10 cellular contexts compared by ENCODE assay signal in the genomic region with DNA sequence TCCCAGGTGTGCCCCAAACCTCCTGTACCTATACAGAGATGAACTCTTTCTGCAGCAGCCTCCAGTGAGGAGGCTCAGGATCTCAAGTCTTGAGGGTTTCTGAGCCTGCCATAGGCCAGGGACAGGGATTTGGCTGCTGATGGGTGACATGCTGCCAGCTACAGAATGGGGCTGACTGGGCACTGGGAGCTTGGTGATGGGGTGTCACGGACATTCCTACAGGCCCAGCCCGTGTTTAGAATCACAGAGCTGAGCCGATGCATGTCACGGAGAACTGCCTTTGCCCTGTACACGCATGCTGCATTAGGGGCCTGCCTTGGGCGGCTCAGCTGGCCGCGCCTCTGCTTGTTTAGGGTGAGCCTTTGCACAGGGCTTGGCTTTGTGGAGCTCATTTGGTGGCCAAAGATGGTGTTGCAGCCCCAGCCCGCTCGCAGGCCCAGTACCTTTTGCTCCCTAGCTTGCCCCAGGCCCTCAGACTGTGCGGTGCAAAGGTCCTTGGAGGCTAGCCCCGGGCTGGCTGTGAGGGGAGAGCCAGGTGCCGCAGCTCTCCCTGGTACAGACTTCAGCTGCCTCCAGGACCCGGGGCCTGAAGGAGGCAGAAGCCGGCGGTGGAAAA.
A peak's percentile ranks its signal among the peaks of the same experiment; 100 is the strongest.
DNase-seq lines count a peak whose midpoint lies in the region; ATAC-seq and TF ChIP-seq lines count a peak whose summit lies in the region.
"Had no signal": no experiment of that assay in that cellular context is flagged by ENCODE, and none has a peak within 500 bp of the region (broad histone marks: within the 10 kb centered on the region; RNA-seq: fewer than 3 reads in every experiment).

No MANE protein-coding gene starts in this region.

- H3K9me3 ChIP-seq in hepatocyte (ENCODE audit: low read depth) (no peaks in the 10 kb centered on the region), sigmoid colon (no peaks in the 10 kb centered on the region)
- H3K9me3 ChIP-seq: tibial artery had no signal

- no peak overlapping the region for H2AFZ ChIP-seq in hepatocyte

- no peak for TF ChIP-seq POLR2A in sigmoid colon (IDR thresholded peaks at IDR 0.05)

- WGBS in hepatocyte (ENCODE audit: low lambda C conversion rate, missing lambda C conversion rate): 32% methylated on average over 16 of the region's 16 CpGs
- WGBS in sigmoid colon, 2 donors: 49 to 51% methylated on average over 16 of the region's 16 CpGs

- H3K27me3 ChIP-seq in H7 (ENCODE audit: control insufficient read depth, insufficient read depth, low read length) (peaks cover 2% of the 10 kb centered on the region; the same call in 1 of the 2 replicates), hepatocyte (no peaks in the 10 kb centered on the region), sigmoid colon (no peaks in the 10 kb centered on the region)
- H3K27me3 ChIP-seq: tibial artery had no signal

- H3K4me1 ChIP-seq in hepatocyte (ENCODE audit: insufficient read depth) (peaks cover 17% of the 10 kb centered on the region), sigmoid colon (peaks cover 0 to 64% (median 49%) of the 10 kb centered on the region in 4 donors)

- peaks cover 36% of the 10 kb centered on the region for H3K79me2 ChIP-seq in hepatocyte

- no peaks in the 10 kb centered on the region for H3K9me2 ChIP-seq in hepatocyte (replicated peaks; ENCODE audit: insufficient read depth)

- intact Hi-C loops in sigmoid colon (cut with DNase I): no loop called here

- H4K20me1 ChIP-seq in hepatocyte (ENCODE audit: insufficient read depth, poor library complexity, severe bottlenecking): peaks cover 33% of the 10 kb centered on the region

- ATAC-seq in HG03460 (IDR thresholded peaks at IDR 0.05; ENCODE audit: unreplicated experiment) (no peak), GM21515 (IDR thresholded peaks at IDR 0.05; ENCODE audit: unreplicated experiment) (no peak)

- DNase-seq in H7: no peak
- peak; percentile 62 for DNase-seq in hepatocyte (ENCODE audit: low spot score)
- no peak for DNase-seq in sigmoid colon
- DNase-seq in NCI-H774 (lab: John Stamatoyannopoulos, UW): no peak
- DNase-seq in NCI-H226: no peak
- DNase-seq: SIG-M5, tibial artery had no signal

- H3K36me3 ChIP-seq in H7 (replicated peaks; ENCODE audit: control insufficient read depth, insufficient read depth, low read length) (no peaks in the 10 kb centered on the region), hepatocyte (replicated peaks; ENCODE audit: insufficient read depth, low read depth) (no peaks in the 10 kb centered on the region), sigmoid colon (no peaks in the 10 kb centered on the region)
- H3K36me3 ChIP-seq: tibial artery had no signal

- H3K4me3 ChIP-seq in H7 (ENCODE audit: insufficient read depth, low read depth, low read length) (peak overlapping the region; percentile 72), WI38 (ENCODE audit: low read depth, low read length) (peak overlapping the region; percentile 55; the same call in 1 of the 2 replicates), hepatocyte (peak overlapping the region; percentile 40), sigmoid colon (peak overlapping the region in 3 of 4 donors; percentile 42 to 50 (median 50))

- TF ChIP-seq CTCF in WI38 (IDR thresholded peaks at IDR 0.05; ENCODE audit: low read depth, low read length) (no peak), hepatocyte (IDR thresholded peaks at IDR 0.05; ENCODE audit: poor library complexity) (no peak), sigmoid colon (IDR thresholded peaks at IDR 0.05) (no peak)

- TF ChIP-seq EP300 in sigmoid colon (IDR thresholded peaks at IDR 0.05): no peak

- H3K27ac ChIP-seq in hepatocyte (peak overlapping the region; percentile 66), sigmoid colon (peak overlapping the region in 2 of 4 donors; percentile 46 to 67)
- H3K27ac ChIP-seq: tibial artery had no signal

- peak overlapping the region; percentile 95 for H3K4me2 ChIP-seq in hepatocyte
